ENCODE assay signal across 32 cellular contexts in genomic region chr5:179401-179800, GRCh38. TPM values are rescaled to one million over a fixed set of nuclear protein-coding genes. Genes with fewer than 3 reads are reported as not detected.
"Had no signal": no experiment of that assay in that cellular context is flagged by ENCODE, and none has a peak within 500 bp of the region (broad histone marks: within the 10 kb centered on the region; RNA-seq: fewer than 3 reads in every experiment).

No MANE protein-coding gene starts in this region.

- H3K4me3 Mint-ChIP-seq: immature natural killer cell; mesothelial cell of epicardium; naive B cell; nephron; neural crest cell; stimulated activated effector memory CD8-positive, alpha-beta T cell treated with anti-CD3 and anti-CD28 coated beads, Interleukin-12 subunit alpha, Interleukin-12 subunit beta, amount 100 ng/mL, for 72 hours; stimulated activated naive CD8-positive, alpha-beta T cell treated with anti-CD3 and anti-CD28 coated beads, Interleukin-15, amount 100 ng/mL, for 72 hours; type B pancreatic cell had no signal

- H3K9me3 Mint-ChIP-seq: immature natural killer cell; mesothelial cell of epicardium; naive B cell; neural crest cell; stimulated activated effector memory CD8-positive, alpha-beta T cell treated with anti-CD3 and anti-CD28 coated beads, Interleukin-12 subunit alpha, Interleukin-12 subunit beta, amount 100 ng/mL, for 72 hours; stimulated activated naive CD8-positive, alpha-beta T cell treated with anti-CD3 and anti-CD28 coated beads, Interleukin-15, amount 100 ng/mL, for 72 hours; type B pancreatic cell had no signal

- H3K4me1 ChIP-seq: left lung, right atrium auricular region, spleen, tibial nerve, uterus had no signal

- H3K9me3 ChIP-seq: left lung, neutrophil, ovary, right atrium auricular region, spleen, tibial nerve, uterus had no signal

- H3K4me1 Mint-ChIP-seq: immature natural killer cell; naive B cell; neural crest cell; stimulated activated effector memory CD8-positive, alpha-beta T cell treated with anti-CD3 and anti-CD28 coated beads, Interleukin-12 subunit alpha, Interleukin-12 subunit beta, amount 100 ng/mL, for 72 hours; stimulated activated naive CD8-positive, alpha-beta T cell treated with anti-CD3 and anti-CD28 coated beads, Interleukin-15, amount 100 ng/mL, for 72 hours had no signal

- H3K27me3 Mint-ChIP-seq: progenitor cell of endocrine pancreas; stimulated activated naive CD8-positive, alpha-beta T cell treated with anti-CD3 and anti-CD28 coated beads, Interleukin-15, amount 100 ng/mL, for 72 hours; type B pancreatic cell had no signal

- H3K27ac ChIP-seq: left lung, neutrophil, ovary, right atrium auricular region, spleen, tibial nerve, uterus had no signal

- H3K27ac Mint-ChIP-seq: immature natural killer cell; naive B cell; nephron; progenitor cell of endocrine pancreas; stimulated activated effector memory CD8-positive, alpha-beta T cell treated with anti-CD3 and anti-CD28 coated beads, Interleukin-12 subunit alpha, Interleukin-12 subunit beta, amount 100 ng/mL, for 72 hours; stimulated activated naive CD8-positive, alpha-beta T cell treated with anti-CD3 and anti-CD28 coated beads, Interleukin-15, amount 100 ng/mL, for 72 hours; type B pancreatic cell had no signal

- DNase-seq: hypothalamus; immature natural killer cell; left colon; mesendoderm; naive B cell; occipital lobe; ovary; small intestine; spleen; stimulated activated CD4-positive, alpha-beta T cell treated with anti-CD3 and anti-CD28 coated beads, Interleukin-4, amount 100 ng/mL, for 24 hours; stimulated activated naive CD4-positive, alpha-beta T cell treated with Interleukin-2 at 50 U/mL for 16 hours; stimulated activated naive CD8-positive, alpha-beta T cell treated with anti-CD3 and anti-CD28 coated beads, Interleukin-15, amount 100 ng/mL, for 72 hours; substantia nigra; uterus had no signal

- H3K27me3 ChIP-seq: left lung, ovary, right atrium auricular region, tibial nerve, uterus had no signal

- ATAC-seq: left colon; left lung; sciatic nerve; stimulated activated effector memory CD8-positive, alpha-beta T cell treated with anti-CD3 and anti-CD28 coated beads, Interleukin-12 subunit alpha, Interleukin-12 subunit beta, amount 100 ng/mL, for 72 hours; stimulated activated naive CD8-positive, alpha-beta T cell treated with anti-CD3 and anti-CD28 coated beads, Interleukin-15, amount 100 ng/mL, for 72 hours had no signal

- H3K4me3 ChIP-seq: left lung, lung, ovary, right atrium auricular region, spleen, tibial nerve, uterus had no signal

- H3K36me3 Mint-ChIP-seq: immature natural killer cell; naive B cell; stimulated activated effector memory CD8-positive, alpha-beta T cell treated with anti-CD3 and anti-CD28 coated beads, Interleukin-12 subunit alpha, Interleukin-12 subunit beta, amount 100 ng/mL, for 72 hours; type B pancreatic cell had no signal

- H3K36me3 ChIP-seq: left lung, neutrophil, ovary, right atrium auricular region, spleen, tibial nerve, uterus had no signal

RNA-seq across cellular contexts. Expression of gene LRRC14B, which starts 11.9 kb away (rescaled TPM):
- total RNA-seq: kidney, left colon, left lung, lower leg skin, mononuclear cell, neural crest cell, occipital lobe, progenitor cell of endocrine pancreas, pulmonary artery endothelial cell, renal cortical epithelial cell, sciatic nerve, spleen, tibial nerve, ureter, uterus had no signal
- polyA plus RNA-seq: immature natural killer cell, lung had no signal
